Comparison of ENCODE assay signal across 1 cellular context in the genomic region with DNA sequence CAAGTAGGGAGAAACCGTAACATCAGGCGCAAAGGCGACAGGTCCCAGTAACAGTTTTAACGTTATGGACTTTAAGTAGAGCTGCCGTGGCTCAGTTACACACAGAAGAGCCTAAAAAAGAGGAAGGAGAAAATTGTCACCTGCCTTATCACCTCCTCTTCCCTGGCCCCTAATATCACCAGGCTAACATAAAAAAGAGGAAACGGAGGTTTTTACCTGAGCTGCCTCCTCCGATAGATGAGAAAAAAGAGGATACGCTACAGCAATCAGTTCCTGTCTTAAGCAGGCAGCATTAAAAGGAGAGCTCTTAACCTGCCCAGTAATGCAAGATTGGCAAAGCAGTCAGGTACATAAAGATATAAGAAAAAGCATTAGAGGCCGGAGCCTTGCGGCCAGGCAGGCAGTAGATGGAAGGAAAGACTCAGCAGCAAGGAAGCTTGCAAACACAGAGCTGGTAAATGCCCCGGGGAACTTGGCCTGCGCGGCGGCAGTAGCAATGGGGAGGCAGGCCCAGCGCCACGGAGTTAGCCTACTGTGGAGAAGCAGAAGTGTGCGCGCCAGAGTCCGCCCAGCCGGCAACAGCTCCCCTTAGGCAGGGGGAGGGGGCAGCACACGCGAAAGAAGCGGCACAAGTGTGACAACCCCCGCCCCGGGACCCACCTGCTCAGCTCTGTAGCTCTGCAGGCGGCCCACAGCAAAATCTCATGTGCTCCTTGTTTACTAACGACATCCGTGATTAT.
TF ChIP-seq lines count a peak whose summit lies in the region.

No MANE protein-coding gene starts in this region.

TF ChIP-seq in IMR-90, 13 proteins besides CTCF, POLR2A, EP300 and RAD21 (continued from another document):
- TF ChIP-seq RFX5 (IDR thresholded peaks at IDR 0.05; ENCODE audit: low read depth, low read length): no peak
- no peak for TF ChIP-seq NFE2L2 (IDR thresholded peaks at IDR 0.05; ENCODE audit: low read depth, low read length)
- no peak for TF ChIP-seq RCOR1 (IDR thresholded peaks at IDR 0.05; ENCODE audit: insufficient replicate concordance, low read length)
- no peak for TF ChIP-seq BHLHE40 (IDR thresholded peaks at IDR 0.05; ENCODE audit: low read depth, low read length)
- no peak for TF ChIP-seq MAFK (IDR thresholded peaks at IDR 0.05; ENCODE audit: low read depth, low read length)
- TF ChIP-seq USF2 (IDR thresholded peaks at IDR 0.05; ENCODE audit: low read depth, low read length): no peak
- no peak for TF ChIP-seq CEBPB (IDR thresholded peaks at IDR 0.05; ENCODE audit: low read depth, low read length)
- no peak for TF ChIP-seq ELK1 (IDR thresholded peaks at IDR 0.05; ENCODE audit: borderline replicate concordance, low read depth, low read length)
- TF ChIP-seq CHD1 (IDR thresholded peaks at IDR 0.05; ENCODE audit: low read depth, low read length): no peak
- TF ChIP-seq FOS (IDR thresholded peaks at IDR 0.05; ENCODE audit: low read depth, low read length): no peak
- TF ChIP-seq SMC3 (IDR thresholded peaks at IDR 0.05; ENCODE audit: low read depth, low read length): no peak
